Comparison of ENCODE assay signal across 31 cellular contexts in genomic region chr12:114447799-114448617, GRCh38. TPM values are rescaled to one million over a fixed set of nuclear protein-coding genes. Genes with fewer than 3 reads are reported as not detected.
"Had no signal": no experiment of that assay in that cellular context is flagged by ENCODE, and none has a peak within 500 bp of the region (broad histone marks: within the 10 kb centered on the region; RNA-seq: fewer than 3 reads in every experiment).

No MANE protein-coding gene starts in this region.

- ATAC-seq: activated CD4-positive, CD25-positive, alpha-beta regulatory T cell treated with anti-CD3 and anti-CD28 coated beads, Interleukin-2, amount 50 U/mL, for 24 hours; esophagus mucosa; pancreas; stimulated activated memory B cell treated with anti-CD40 and anti-IgM and Interleukin-4, amounts not matched to agents 10 μg/mL and 1 μg/mL and 100 μg/mL, for 72 hours had no signal

- DNase-seq: activated CD4-positive, alpha-beta T cell treated with anti-CD3 and anti-CD28 coated beads for 48 hours; activated CD4-positive, alpha-beta T cell treated with anti-CD3 and anti-CD28 coated beads, Interleukin-2, amount 50 U/mL, for 48 hours; activated CD8-positive, alpha-beta memory T cell treated with anti-CD3 and anti-CD28 coated beads for 24 hours; activated gamma-delta T cell; activated naive CD4-positive, alpha-beta T cell treated with anti-CD3 and anti-CD28 coated beads, Interleukin-2, amount 10 ng/mL, durations not matched to agents 7 days and 5 days; activated naive CD8-positive, alpha-beta T cell treated with anti-CD3 and anti-CD28 coated beads, Interleukin-2, amount 10 ng/mL, durations not matched to agents 7 days and 5 days; activated T-cell treated with anti-CD3 and anti-CD28 coated beads, Interleukin-2, amount 50 U/mL, for 1 hour; caudate nucleus; foreskin fibroblast; hypothalamus; mammary epithelial cell; retina; stimulated activated CD4-positive, alpha-beta T cell treated with anti-CD3 and anti-CD28 coated beads, Interleukin-1b, Interleukin-23, amount 100 ng/mL, for 48 hours; stimulated activated CD4-positive, alpha-beta T cell treated with anti-CD3 and anti-CD28 coated beads, Interleukin-4, amount 100 ng/mL, for 4 hours; stimulated activated CD8-positive, alpha-beta memory T cell treated with anti-CD3 and anti-CD28 coated beads, Interleukin-4, amount 100 ng/mL, for 48 hours; stomach had no signal

- H3K4me1 ChIP-seq: pancreas, prostate gland, vagina had no signal

- H3K27ac ChIP-seq: ascending aorta, pancreas, prostate gland, stomach, thyroid gland, upper lobe of left lung, vagina had no signal

- H3K4me3 ChIP-seq: ascending aorta, pancreas, prostate gland, smooth muscle cell, stomach, thyroid gland, vagina had no signal

- H3K27me3 ChIP-seq: vagina had no signal

- FAIRE-seq: islet of Langerhans, pancreas had no signal

- H3K4me2 ChIP-seq: smooth muscle cell had no signal

- H3K36me3 ChIP-seq: ascending aorta, pancreas, prostate gland, stomach, thyroid gland, upper lobe of left lung, vagina had no signal

- H3K9me3 ChIP-seq: ascending aorta, pancreas, prostate gland, stomach, thyroid gland, upper lobe of left lung, vagina had no signal

RNA-seq across cellular contexts. Expression of gene TBX5, which starts 42.1 kb away (rescaled TPM):
- total RNA-seq: activated naive CD8-positive, alpha-beta T cell treated with anti-CD3 and anti-CD28 coated beads, Interleukin-2, amount 10 ng/mL, durations not matched to agents 7 days and 5 days; activated T-helper 1 cell treated with anti-CD3 and anti-CD28 coated beads, Interleukin-12 subunit alpha, Interleukin-12 subunit beta, Interleukin-2, Interleukin-4 antibody, amounts not matched to agents 30 ng/mL and 10 ng/mL and 1 ng/mL, durations not matched to agents 14 hours and 24 hours and 36 hours; ascending aorta; chondrocyte; liver; mammary epithelial cell; pancreas; smooth muscle cell; stomach; T-helper 1 cell treated with Interleukin-12 subunit alpha and Interleukin-12 subunit beta and Interleukin-4 antibody, amounts not matched to agents 30 ng/mL and 1 ng/mL, for 36 hours; vagina had no signal
- polyA plus RNA-seq: mammary epithelial cell, smooth muscle cell had no signal
